Comparison of ENCODE assay signal across 7 cellular contexts in genomic region chr4:9169791-9170459, GRCh38. TPM values are rescaled to one million over a fixed set of nuclear protein-coding genes. Genes with fewer than 3 reads are reported as not detected.
"Had no signal": no experiment of that assay in that cellular context is flagged by ENCODE, and none has a peak within 500 bp of the region (broad histone marks: within the 10 kb centered on the region; RNA-seq: fewer than 3 reads in every experiment).

TSS of gene FAM90A26 (plus strand) at chr4:9170409. CDS start at chr4:9173173, 2,764 bp downstream.

RNA-seq across cellular contexts. Expression of gene FAM90A26, which starts in this region (rescaled TPM):
- total RNA-seq: GM23338, H1, H9, HepG2, HFFc6, HT1080 had no signal
- polyA plus RNA-seq: H1, HepG2, IgD-negative memory B cell had no signal
